In the genomic region with DNA sequence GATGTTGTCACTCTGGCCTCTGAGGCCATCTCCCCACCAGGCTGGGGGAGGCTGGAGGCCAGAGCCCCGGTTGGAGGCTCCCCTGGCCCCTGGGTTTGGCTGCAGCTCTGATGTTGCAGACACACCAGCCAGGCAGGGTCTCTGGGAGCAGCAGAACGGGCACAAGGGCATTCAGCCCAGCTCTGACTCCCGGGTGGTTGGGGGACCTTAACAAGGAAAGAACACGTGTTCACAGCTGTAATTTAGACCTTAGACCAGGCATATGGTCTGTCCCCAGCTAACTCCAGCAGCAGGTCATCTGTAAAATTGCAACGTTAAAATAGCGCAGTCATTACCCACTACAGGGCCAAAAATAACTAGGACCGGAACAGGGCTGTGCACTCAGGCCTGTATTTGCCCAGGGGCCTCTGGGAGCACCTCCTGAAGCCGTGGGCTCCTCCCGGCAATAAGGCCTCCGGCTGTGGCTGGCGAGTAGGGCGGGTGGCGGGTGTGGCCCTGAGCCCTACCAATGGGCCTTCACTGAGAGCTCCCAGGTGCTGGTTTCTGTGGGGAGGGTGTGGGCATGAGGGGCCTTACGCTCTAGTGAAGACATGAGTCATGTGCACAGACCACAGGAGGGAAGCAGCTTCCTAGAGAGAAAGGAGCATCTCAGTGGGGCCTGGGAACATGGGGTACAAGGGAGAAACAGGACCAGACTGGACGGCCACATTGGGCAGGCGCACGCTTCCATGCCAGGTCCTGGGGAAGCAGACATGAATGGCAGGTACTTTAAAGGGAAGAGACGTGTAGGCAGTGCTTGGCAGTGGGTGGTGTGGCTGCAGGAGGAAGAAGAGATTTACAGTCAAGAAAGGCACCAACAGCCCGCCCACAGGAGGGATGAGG, we compare ENCODE assay signal across 1 cellular context.
TF ChIP-seq lines count a peak whose summit lies in the region.

No MANE protein-coding gene starts in this region.

TF ChIP-seq in HepG2, 621 proteins besides CTCF, POLR2A, EP300 and RAD21 (continued from another document and continues in another):
- TF ChIP-seq FOXK1 (CRISPR knock-in tag; IDR thresholded peaks at IDR 0.05; ENCODE audit: borderline replicate concordance, low read depth) (no peak), ISX (CRISPR knock-in tag; conservative IDR thresholded peaks at IDR 0.05) (no peak), PATZ1 (CRISPR knock-in tag; IDR thresholded peaks at IDR 0.05) (peak; percentile 31; the same call in 1 of the 2 replicates), MAFF (IDR thresholded peaks at IDR 0.05; ENCODE audit: low read depth, low read length) (no peak), ADNP (CRISPR knock-in tag; IDR thresholded peaks at IDR 0.05) (0 out of 2 replicates have a peak, but pooled peaks have one; percentile 15), ARID2 (CRISPR knock-in tag; IDR thresholded peaks at IDR 0.05; ENCODE audit: borderline replicate concordance) (peak; percentile 69; the same call in 1 of the 2 replicates), HOXA9 (CRISPR knock-in tag; IDR thresholded peaks at IDR 0.05; ENCODE audit: borderline replicate concordance) (no peak), FOXK2 (IDR thresholded peaks at IDR 0.05) (no peak), PREB (CRISPR knock-in tag; IDR thresholded peaks at IDR 0.05) (no peak), HHEX (CRISPR knock-in tag; IDR thresholded peaks at IDR 0.05) (no peak), CEBPB (IDR thresholded peaks at IDR 0.05; ENCODE audit: borderline replicate concordance, low read depth, low read length) (no peak), GFI1 (CRISPR knock-in tag; IDR thresholded peaks at IDR 0.05; ENCODE audit: borderline replicate concordance) (no peak), SP140L (CRISPR knock-in tag; IDR thresholded peaks at IDR 0.05; ENCODE audit: borderline replicate concordance) (no peak), ZBTB46 (CRISPR knock-in tag; IDR thresholded peaks at IDR 0.05; ENCODE audit: borderline replicate concordance) (no peak), MTA3 (CRISPR knock-in tag; IDR thresholded peaks at IDR 0.05) (no peak), HMGXB3 (CRISPR knock-in tag; IDR thresholded peaks at IDR 0.05; ENCODE audit: borderline replicate concordance) (no peak), MIER3 (CRISPR knock-in tag; IDR thresholded peaks at IDR 0.05; ENCODE audit: borderline replicate concordance) (no peak), KDM3A (CRISPR knock-in tag; IDR thresholded peaks at IDR 0.05; ENCODE audit: low read depth) (no peak), ZBTB3 (CRISPR knock-in tag; IDR thresholded peaks at IDR 0.05; ENCODE audit: borderline replicate concordance, low read depth) (no peak), PRPF4 (IDR thresholded peaks at IDR 0.05; ENCODE audit: low read depth, low read length, poor library complexity, severe bottlenecking) (no peak), ZNF225 (CRISPR knock-in tag; IDR thresholded peaks at IDR 0.05) (no peak), GABPA (IDR thresholded peaks at IDR 0.05; ENCODE audit: low read depth, low read length) (no peak), GABPA (CRISPR knock-in tag; IDR thresholded peaks at IDR 0.05; ENCODE audit: low read depth) (peak; percentile 24; the same call in 1 of the 2 replicates), ZFAT (CRISPR knock-in tag; conservative IDR thresholded peaks at IDR 0.05) (no peak), RNF2 (conservative IDR thresholded peaks at IDR 0.05; ENCODE audit: low read depth) (no peak), ATM (IDR thresholded peaks at IDR 0.05; ENCODE audit: borderline replicate concordance) (no peak), TERF1 (CRISPR knock-in tag; IDR thresholded peaks at IDR 0.05) (no peak)
- TF ChIP-seq, protein P1, sequence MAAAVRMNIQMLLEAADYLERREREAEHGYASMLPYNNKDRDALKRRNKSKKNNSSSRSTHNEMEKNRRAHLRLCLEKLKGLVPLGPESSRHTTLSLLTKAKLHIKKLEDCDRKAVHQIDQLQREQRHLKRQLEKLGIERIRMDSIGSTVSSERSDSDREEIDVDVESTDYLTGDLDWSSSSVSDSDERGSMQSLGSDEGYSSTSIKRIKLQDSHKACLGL (CRISPR knock-in tag; IDR thresholded peaks at IDR 0.05) = no peak
- TF ChIP-seq, protein P2, sequence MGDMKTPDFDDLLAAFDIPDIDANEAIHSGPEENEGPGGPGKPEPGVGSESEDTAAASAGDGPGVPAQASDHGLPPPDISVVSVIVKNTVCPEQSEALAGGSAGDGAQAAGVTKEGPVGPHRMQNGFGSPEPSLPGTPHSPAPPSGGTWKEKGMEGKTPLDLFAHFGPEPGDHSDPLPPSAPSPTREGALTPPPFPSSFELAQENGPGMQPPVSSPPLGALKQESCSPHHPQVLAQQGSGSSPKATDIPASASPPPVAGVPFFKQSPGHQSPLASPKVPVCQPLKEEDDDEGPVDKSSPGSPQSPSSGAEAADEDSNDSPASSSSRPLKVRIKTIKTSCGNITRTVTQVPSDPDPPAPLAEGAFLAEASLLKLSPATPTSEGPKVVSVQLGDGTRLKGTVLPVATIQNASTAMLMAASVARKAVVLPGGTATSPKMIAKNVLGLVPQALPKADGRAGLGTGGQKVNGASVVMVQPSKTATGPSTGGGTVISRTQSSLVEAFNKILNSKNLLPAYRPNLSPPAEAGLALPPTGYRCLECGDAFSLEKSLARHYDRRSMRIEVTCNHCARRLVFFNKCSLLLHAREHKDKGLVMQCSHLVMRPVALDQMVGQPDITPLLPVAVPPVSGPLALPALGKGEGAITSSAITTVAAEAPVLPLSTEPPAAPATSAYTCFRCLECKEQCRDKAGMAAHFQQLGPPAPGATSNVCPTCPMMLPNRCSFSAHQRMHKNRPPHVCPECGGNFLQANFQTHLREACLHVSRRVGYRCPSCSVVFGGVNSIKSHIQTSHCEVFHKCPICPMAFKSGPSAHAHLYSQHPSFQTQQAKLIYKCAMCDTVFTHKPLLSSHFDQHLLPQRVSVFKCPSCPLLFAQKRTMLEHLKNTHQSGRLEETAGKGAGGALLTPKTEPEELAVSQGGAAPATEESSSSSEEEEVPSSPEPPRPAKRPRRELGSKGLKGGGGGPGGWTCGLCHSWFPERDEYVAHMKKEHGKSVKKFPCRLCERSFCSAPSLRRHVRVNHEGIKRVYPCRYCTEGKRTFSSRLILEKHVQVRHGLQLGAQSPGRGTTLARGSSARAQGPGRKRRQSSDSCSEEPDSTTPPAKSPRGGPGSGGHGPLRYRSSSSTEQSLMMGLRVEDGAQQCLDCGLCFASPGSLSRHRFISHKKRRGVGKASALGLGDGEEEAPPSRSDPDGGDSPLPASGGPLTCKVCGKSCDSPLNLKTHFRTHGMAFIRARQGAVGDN (CRISPR knock-in tag; IDR thresholded peaks at IDR 0.05) = peak; percentile 88
- TF ChIP-seq, protein P3, sequence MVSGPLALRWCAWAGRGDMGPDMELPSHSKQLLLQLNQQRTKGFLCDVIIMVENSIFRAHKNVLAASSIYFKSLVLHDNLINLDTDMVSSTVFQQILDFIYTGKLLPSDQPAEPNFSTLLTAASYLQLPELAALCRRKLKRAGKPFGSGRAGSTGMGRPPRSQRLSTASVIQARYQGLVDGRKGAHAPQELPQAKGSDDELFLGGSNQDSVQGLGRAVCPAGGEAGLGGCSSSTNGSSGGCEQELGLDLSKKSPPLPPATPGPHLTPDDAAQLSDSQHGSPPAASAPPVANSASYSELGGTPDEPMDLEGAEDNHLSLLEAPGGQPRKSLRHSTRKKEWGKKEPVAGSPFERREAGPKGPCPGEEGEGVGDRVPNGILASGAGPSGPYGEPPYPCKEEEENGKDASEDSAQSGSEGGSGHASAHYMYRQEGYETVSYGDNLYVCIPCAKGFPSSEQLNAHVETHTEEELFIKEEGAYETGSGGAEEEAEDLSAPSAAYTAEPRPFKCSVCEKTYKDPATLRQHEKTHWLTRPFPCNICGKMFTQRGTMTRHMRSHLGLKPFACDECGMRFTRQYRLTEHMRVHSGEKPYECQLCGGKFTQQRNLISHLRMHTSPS (CRISPR knock-in tag; IDR thresholded peaks at IDR 0.05; ENCODE audit: low read depth) = no peak
- TF ChIP-seq, protein P4, sequence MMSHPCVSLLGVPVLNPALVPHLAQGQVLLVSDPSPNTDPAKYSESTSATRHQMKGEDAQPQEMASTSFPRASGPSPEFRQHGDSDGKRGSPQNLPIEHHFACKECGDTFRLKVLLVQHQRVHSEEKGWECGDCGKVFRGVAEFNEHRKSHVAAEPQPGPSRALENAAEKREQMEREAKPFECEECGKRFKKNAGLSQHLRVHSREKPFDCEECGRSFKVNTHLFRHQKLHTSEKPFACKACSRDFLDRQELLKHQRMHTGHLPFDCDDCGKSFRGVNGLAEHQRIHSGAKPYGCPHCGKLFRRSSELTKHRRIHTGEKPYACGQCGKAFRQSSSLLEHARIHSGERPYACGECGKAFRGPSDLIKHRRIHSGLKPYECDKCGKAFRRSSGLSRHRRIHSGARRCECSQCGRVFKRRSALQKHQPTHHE (CRISPR knock-in tag; IDR thresholded peaks at IDR 0.05; ENCODE audit: borderline replicate concordance) = no peak
- TF ChIP-seq, protein P5, sequence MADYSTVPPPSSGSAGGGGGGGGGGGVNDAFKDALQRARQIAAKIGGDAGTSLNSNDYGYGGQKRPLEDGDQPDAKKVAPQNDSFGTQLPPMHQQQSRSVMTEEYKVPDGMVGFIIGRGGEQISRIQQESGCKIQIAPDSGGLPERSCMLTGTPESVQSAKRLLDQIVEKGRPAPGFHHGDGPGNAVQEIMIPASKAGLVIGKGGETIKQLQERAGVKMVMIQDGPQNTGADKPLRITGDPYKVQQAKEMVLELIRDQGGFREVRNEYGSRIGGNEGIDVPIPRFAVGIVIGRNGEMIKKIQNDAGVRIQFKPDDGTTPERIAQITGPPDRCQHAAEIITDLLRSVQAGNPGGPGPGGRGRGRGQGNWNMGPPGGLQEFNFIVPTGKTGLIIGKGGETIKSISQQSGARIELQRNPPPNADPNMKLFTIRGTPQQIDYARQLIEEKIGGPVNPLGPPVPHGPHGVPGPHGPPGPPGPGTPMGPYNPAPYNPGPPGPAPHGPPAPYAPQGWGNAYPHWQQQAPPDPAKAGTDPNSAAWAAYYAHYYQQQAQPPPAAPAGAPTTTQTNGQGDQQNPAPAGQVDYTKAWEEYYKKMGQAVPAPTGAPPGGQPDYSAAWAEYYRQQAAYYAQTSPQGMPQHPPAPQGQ (CRISPR knock-in tag; IDR thresholded peaks at IDR 0.05; ENCODE audit: borderline replicate concordance) = no peak
